27 cellular contexts compared by ENCODE assay signal in genomic region chrY:8552168-8552805, GRCh38.
"Had no signal": no experiment of that assay in that cellular context is flagged by ENCODE, and none has a peak within 500 bp of the region (broad histone marks: within the 10 kb centered on the region; RNA-seq: fewer than 3 reads in every experiment).

No MANE protein-coding gene starts in this region.

- H3K4me1 ChIP-seq: ascending aorta, esophagus muscularis mucosa, foreskin keratinocyte, gastroesophageal sphincter had no signal

- DNase-seq: activated CD4-positive, alpha-beta memory T cell treated with anti-CD3 and anti-CD28 coated beads for 36 hours; activated CD4-positive, alpha-beta T cell treated with anti-CD3 and anti-CD28 coated beads for 36 hours; activated CD4-positive, alpha-beta T cell treated with anti-CD3 and anti-CD28 coated beads, Interleukin-2, amount 10 ng/mL, durations not matched to agents 24 days and 14 days; activated CD4-positive, CD25-positive, alpha-beta regulatory T cell; activated CD4-positive, CD25-positive, alpha-beta regulatory T cell treated with anti-CD3 and anti-CD28 coated beads, Interleukin-2, amount 50 U/mL, for 72 hours; activated CD8-positive, alpha-beta memory T cell treated with anti-CD3 and anti-CD28 coated beads, Interleukin-2, amount 10 ng/mL, durations not matched to agents 7 days and 5 days; activated CD8-positive, alpha-beta memory T cell treated with anti-CD3 and anti-CD28 coated beads, Interleukin-2, amount 50 U/mL, for 4 hours; activated CD8-positive, alpha-beta T cell treated with anti-CD3 and anti-CD28 coated beads, Interleukin-2, amount 10 ng/mL, durations not matched to agents 7 days and 5 days; activated gamma-delta T cell; activated naive CD4-positive, alpha-beta T cell; activated naive CD4-positive, alpha-beta T cell treated with anti-CD3 and anti-CD28 coated beads, Interleukin-2, amount 10 ng/mL, durations not matched to agents 7 days and 5 days; activated naive CD8-positive, alpha-beta T cell treated with anti-CD3 and anti-CD28 coated beads, Interleukin-2, amount 10 ng/mL, durations not matched to agents 7 days and 5 days; activated T-cell treated with anti-CD3 and anti-CD28 coated beads, Interleukin-2, amount 50 U/mL, for 1 hour; activated T-cell treated with anti-CD3 and anti-CD28 coated beads, Interleukin-2, amount 50 U/mL, for 48 hours; brain microvascular endothelial cell; caudate nucleus; cortex of kidney; dermis blood vessel endothelial cell; effector CD4-positive, alpha-beta T cell; effector memory CD8-positive, alpha-beta T cell; erythroblast; foreskin keratinocyte; T-helper 2 cell had no signal

- H3K4me3 ChIP-seq: ascending aorta, esophagus muscularis mucosa, gastroesophageal sphincter had no signal

- ATAC-seq: activated CD4-positive, alpha-beta T cell treated with anti-CD3 and anti-CD28 coated beads for 36 hours; activated CD8-positive, alpha-beta memory T cell treated with anti-CD3 and anti-CD28 coated beads, Interleukin-2, amount 10 ng/mL, durations not matched to agents 7 days and 5 days; activated CD8-positive, alpha-beta T cell treated with anti-CD3 and anti-CD28 coated beads, Interleukin-2, amount 10 ng/mL, durations not matched to agents 7 days and 5 days; activated naive CD4-positive, alpha-beta T cell treated with anti-CD3 and anti-CD28 coated beads, Interleukin-2, amount 50 U/mL, for 72 hours; effector memory CD8-positive, alpha-beta T cell; foreskin keratinocyte; gastroesophageal sphincter had no signal

- H3K27ac ChIP-seq: ascending aorta, brain microvascular endothelial cell, foreskin keratinocyte had no signal

- H3K36me3 ChIP-seq: ascending aorta, brain microvascular endothelial cell, esophagus muscularis mucosa, gastroesophageal sphincter had no signal

- H3K9me3 ChIP-seq: ascending aorta, esophagus muscularis mucosa, gastroesophageal sphincter had no signal

- H3K27me3 ChIP-seq: ascending aorta, brain microvascular endothelial cell, esophagus muscularis mucosa, foreskin keratinocyte, gastroesophageal sphincter had no signal
